In the genomic region with DNA sequence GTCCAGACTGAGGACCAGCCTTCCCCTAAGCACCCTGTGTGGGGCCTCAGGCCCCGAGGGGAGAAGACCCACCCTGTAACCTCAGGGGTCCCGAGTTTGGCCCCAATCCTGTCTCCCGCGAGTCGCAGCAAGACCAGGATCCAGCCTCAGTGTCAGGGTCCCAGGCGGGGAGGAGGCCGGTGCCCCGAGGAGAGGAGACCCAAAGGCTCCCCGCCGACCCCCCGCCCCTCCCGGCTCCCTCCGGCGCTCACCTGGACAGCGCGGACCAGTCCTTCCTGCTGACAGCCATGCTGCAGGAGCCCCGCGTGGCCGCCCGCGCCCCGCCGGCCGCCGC, we compare ENCODE assay signal across 13 cellular contexts. TPM values are rescaled to one million over a fixed set of nuclear protein-coding genes. Genes with fewer than 3 reads are reported as not detected.
DNase-seq lines count a peak whose midpoint lies in the region; ATAC-seq, FAIRE-seq and TF ChIP-seq lines count a peak whose summit lies in the region.
"Had no signal": no experiment of that assay in that cellular context is flagged by ENCODE, and none has a peak within 500 bp of the region (broad histone marks: within the 10 kb centered on the region; RNA-seq: fewer than 3 reads in every experiment).

A gene with protein sequence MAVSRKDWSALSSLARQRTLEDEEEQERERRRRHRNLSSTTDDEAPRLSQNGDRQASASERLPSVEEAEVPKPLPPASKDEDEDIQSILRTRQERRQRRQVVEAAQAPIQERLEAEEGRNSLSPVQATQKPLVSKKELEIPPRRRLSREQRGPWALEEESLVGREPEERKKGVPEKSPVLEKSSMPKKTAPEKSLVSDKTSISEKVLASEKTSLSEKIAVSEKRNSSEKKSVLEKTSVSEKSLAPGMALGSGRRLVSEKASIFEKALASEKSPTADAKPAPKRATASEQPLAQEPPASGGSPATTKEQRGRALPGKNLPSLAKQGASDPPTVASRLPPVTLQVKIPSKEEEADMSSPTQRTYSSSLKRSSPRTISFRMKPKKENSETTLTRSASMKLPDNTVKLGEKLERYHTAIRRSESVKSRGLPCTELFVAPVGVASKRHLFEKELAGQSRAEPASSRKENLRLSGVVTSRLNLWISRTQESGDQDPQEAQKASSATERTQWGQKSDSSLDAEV (minus strand): TSS at position 307 of the 334 bp plus-strand sequence. CDS start 18 bp downstream, at position 289.

- in situ Hi-C loops in HepG2 (cut with HindIII; ENCODE audit: extremely low pct_ligation_motif_present, low pct_unique_long_range_greater_than_20kb) = no loop called here

- intact Hi-C loops in HepG2 (cut with micrococcal nuclease; ENCODE audit: unreplicated experiment) = no loop called here

- TF ChIP-seq EP300 in HepG2 (IDR thresholded peaks at IDR 0.05; ENCODE audit: low read depth in 2 of 2, low read length in 2 of 2) = no peak
- TF ChIP-seq EP300 in HepG2 (CRISPR knock-in tag; IDR thresholded peaks at IDR 0.05; ENCODE audit: borderline replicate concordance) = no peak

- TF ChIP-seq RAD21 in HepG2 (CRISPR knock-in tag; IDR thresholded peaks at IDR 0.05) = no peak

- H3K9ac ChIP-seq in HUES48 (ENCODE audit: low read depth, low read length) (peak within 1 kb of the TSS; percentile 81), duodenal mucosa (ENCODE audit: low read depth in 1 of 2, low read length in 2 of 2) (peak within 1 kb of the TSS; percentile 92 to 94), HepG2 (ENCODE audit: insufficient read depth, low read depth, low read length) (peak within 1 kb of the TSS; percentile 88), rectal smooth muscle tissue (ENCODE audit: low read length) (peak within 1 kb of the TSS; percentile 66)
- H3K9ac ChIP-seq: BLaER1 treated with 17β-estradiol and CSF1 and Interleukin-3, amounts not matched to agents 10 nM and 100 nM had no signal

- WGBS in HepG2 (ENCODE audit: low lambda C conversion rate) = no CpG with 5 or more reads among the region's 25 CpGs

- no peak for TF ChIP-seq CTCF in HepG2 (CRISPR knock-in tag; IDR thresholded peaks at IDR 0.05)

- FAIRE-seq in HepG2 (lab: Jason Lieb, UNC) = no peak

- POLR2A ChIA-PET in HepG2 (lab: Yijun Ruan, JAX) = interaction anchor here (1.2 kb wide), 1 partner anchor 66 kb away, joined by 3 read pairs; no protein-coding TSS in a partner anchor

- H3K27ac ChIP-seq in HUES48 (ENCODE audit: low read depth, low read length) (peak within 1 kb of the TSS; percentile 3), duodenal mucosa (ENCODE audit: low read depth, low read length) (peak within 1 kb of the TSS; percentile 94), HepG2 (ENCODE audit: extremely low read length, insufficient read depth, low read length) (peak within 1 kb of the TSS; percentile 84), rectal smooth muscle tissue (ENCODE audit: low read depth, low read length) (no peak within 1 kb of the TSS)
- H3K27ac ChIP-seq: BLaER1 treated with 17β-estradiol and CSF1 and Interleukin-3, amounts not matched to agents 10 nM and 100 nM had no signal

- CTCF ChIA-PET in HepG2 (lab: Yijun Ruan, JAX; ENCODE audit: low intra/inter-chr PET ratio, low total read pairs) = no interaction called here

- H3K36me3 ChIP-seq in HUES48 (ENCODE audit: control insufficient read depth, insufficient read depth, low read length) = no peaks in the 10 kb centered on the region
- H3K36me3 ChIP-seq in duodenal mucosa (ENCODE audit: control insufficient read depth in 1 of 2, insufficient read depth in 2 of 2, low read length in 2 of 2) = no peaks in the 10 kb centered on the region
- H3K36me3 ChIP-seq in HepG2 (replicated peaks in 1 of 2; ENCODE audit: control insufficient read depth in 1 of 2, insufficient read depth in 2 of 2, low read length in 2 of 2) = no peaks in the 10 kb centered on the region
- H3K36me3 ChIP-seq in rectal smooth muscle tissue (ENCODE audit: control insufficient read depth, insufficient read depth, low read length) = no peaks in the 10 kb centered on the region
- H3K36me3 ChIP-seq: BLaER1 treated with 17β-estradiol and CSF1 and Interleukin-3, amounts not matched to agents 10 nM and 100 nM had no signal

- H3K4me3 ChIP-seq in HUES48 (ENCODE audit: low read depth, low read length) = peak within 1 kb of the TSS; percentile 69
- H3K4me3 ChIP-seq in duodenal mucosa (ENCODE audit: low read depth in 1 of 2, low read length in 2 of 2) = peak within 1 kb of the TSS; percentile 79 to 88
- peak within 1 kb of the TSS; percentile 77 to 82 (median 79) for H3K4me3 ChIP-seq in HepG2 (replicated peaks in 1 of 3; ENCODE audit: insufficient read depth in 1 of 3, low read depth in 2 of 3, low read length in 3 of 3)
- H3K4me3 ChIP-seq in rectal smooth muscle tissue (ENCODE audit: low read length) = peak within 1 kb of the TSS; percentile 63
- H3K4me3 ChIP-seq: BLaER1 treated with 17β-estradiol and CSF1 and Interleukin-3, amounts not matched to agents 10 nM and 100 nM had no signal

- H3K27me3 ChIP-seq in HUES48 (ENCODE audit: control insufficient read depth, insufficient read depth, low read length) = peaks cover 34% of the 10 kb centered on the region
- H3K27me3 ChIP-seq in duodenal mucosa (ENCODE audit: control insufficient read depth in 1 of 2, insufficient read depth in 2 of 2, low read length in 2 of 2) = no peaks in the 10 kb centered on the region
- H3K27me3 ChIP-seq in HepG2 (ENCODE audit: control insufficient read depth in 1 of 2, insufficient read depth in 2 of 2, low read length in 2 of 2) = no peaks in the 10 kb centered on the region
- peaks cover 12% of the 10 kb centered on the region for H3K27me3 ChIP-seq in rectal smooth muscle tissue (ENCODE audit: control insufficient read depth, insufficient read depth, low read length)
- H3K27me3 ChIP-seq: BLaER1 treated with 17β-estradiol and CSF1 and Interleukin-3, amounts not matched to agents 10 nM and 100 nM had no signal

- no peak for TF ChIP-seq POLR2A in HepG2 (IDR thresholded peaks at IDR 0.05; ENCODE audit: insufficient read depth in 1 of 2, low read depth in 2 of 2, low read length in 2 of 2)

- H3K9me3 ChIP-seq in HUES48 (ENCODE audit: control insufficient read depth, insufficient read depth, low read length) = no peaks in the 10 kb centered on the region
- no peaks in the 10 kb centered on the region for H3K9me3 ChIP-seq in duodenal mucosa (ENCODE audit: control insufficient read depth in 1 of 2, low read length in 2 of 2)
- H3K9me3 ChIP-seq in HepG2 (ENCODE audit: low read length) = no peaks in the 10 kb centered on the region
- H3K9me3 ChIP-seq: BLaER1 treated with 17β-estradiol and CSF1 and Interleukin-3, amounts not matched to agents 10 nM and 100 nM had no signal

- BruUV-seq in HepG2 (replicated peaks; lab: Mats Ljungman, UMichigan) = no TSS peak

- peaks cover 33% of the 10 kb centered on the region for H3K79me2 ChIP-seq in HepG2 (ENCODE audit: insufficient read depth, low read length)

- DNase-seq in HepG2 (ENCODE audit: low spot score) (no peak), NCI-H146 (lab: John Stamatoyannopoulos, UW) (no peak), Ammon's horn (ENCODE audit: low spot score) (no peak), GF-D8 (lab: John Stamatoyannopoulos, UW) (no peak)
- DNase-seq: NCI-H1436 treated with DMSO at 0.1 percent for 48 hours; stimulated activated CD4-positive, alpha-beta T cell treated with anti-CD3 and anti-CD28 coated beads, Interleukin-15, amount 100 ng/mL, for 24 hours had no signal

- peaks cover 12% of the 10 kb centered on the region for H4K20me1 ChIP-seq in HepG2 (ENCODE audit: insufficient read depth, low read length)
- H4K20me1 ChIP-seq: BLaER1 treated with 17β-estradiol and CSF1 and Interleukin-3, amounts not matched to agents 10 nM and 100 nM had no signal

- peak within 1 kb of the TSS; percentile 93 for H3K4me2 ChIP-seq in HepG2 (ENCODE audit: low read depth, low read length)

- H3K4me1 ChIP-seq in HUES48 (ENCODE audit: control insufficient read depth, insufficient read depth, low read length) = peaks cover 26% of the 10 kb centered on the region
- peaks cover 56% of the 10 kb centered on the region in 2 donors for H3K4me1 ChIP-seq in duodenal mucosa (ENCODE audit: control insufficient read depth in 1 of 2, insufficient read depth in 2 of 2, low read length in 2 of 2)
- H3K4me1 ChIP-seq in HepG2 (ENCODE audit: insufficient read depth, low read length) = peaks cover 68% of the 10 kb centered on the region
- H3K4me1 ChIP-seq in rectal smooth muscle tissue (ENCODE audit: control insufficient read depth, insufficient read depth, low read length) = no peaks in the 10 kb centered on the region

- no peak within 1 kb of the TSS for H2AFZ ChIP-seq in HepG2 (ENCODE audit: low read length)

- no peak for ATAC-seq in HepG2
- ATAC-seq in HG02642 (IDR thresholded peaks at IDR 0.05; ENCODE audit: poor library complexity, unreplicated experiment) = no peak

TF ChIP-seq in HepG2, 621 proteins besides CTCF, POLR2A, EP300 and RAD21 (continues in another document):
- no peak for TF ChIP-seq SOX5 (CRISPR knock-in tag; IDR thresholded peaks at IDR 0.05; ENCODE audit: borderline replicate concordance)
- no peak for TF ChIP-seq ZNF230 (CRISPR knock-in tag; IDR thresholded peaks at IDR 0.05)
- 0 out of 2 replicates have a peak, but pooled peaks have one; percentile 7 for TF ChIP-seq ZNF235 (CRISPR knock-in tag; IDR thresholded peaks at IDR 0.05; ENCODE audit: borderline replicate concordance)

RNA-seq across cellular contexts. Expression of the gene that starts here (rescaled TPM):
- total RNA-seq in HepG2 (2016; rRNA removed; fragmentation: Illumina TruSeq; extraction: Trizol) = 41.2 and 65.6 TPM in 2 replicates
- 11.0 and 15.5 TPM in 2 replicates for total RNA-seq in HepG2 (2016; cell fraction: cytosol; rRNA removed; fragmentation: Illumina TruSeq; extraction: Trizol; ENCODE audit: low read depth)
- 41.4 and 67.3 TPM in 2 replicates for total RNA-seq in HepG2 (2016; cell fraction: insoluble cytoplasmic fraction; rRNA removed; fragmentation: Illumina TruSeq; extraction: Trizol)
- 26.5 and 29.9 TPM in 2 replicates for total RNA-seq in HepG2 (2016; cell fraction: membrane; rRNA removed; fragmentation: Illumina TruSeq; extraction: Trizol)
- total RNA-seq in HepG2 (2016; cell fraction: nucleus; rRNA removed; fragmentation: Illumina TruSeq; extraction: Trizol) = 43.9 and 47.8 TPM in 2 replicates
- 10.8 and 16.3 TPM in 2 replicates for polyA plus RNA-seq in HepG2 (2011; rRNA removed)
- polyA plus RNA-seq in HepG2 (2011; cell fraction: cytosol; rRNA removed) = 9.4 and 9.8 TPM in 2 replicates
- polyA plus RNA-seq in HepG2 (2011; cell fraction: nucleus; rRNA removed) = 11.5 and 21.4 TPM in 2 replicates
- 18.4 and 19.1 TPM in 2 replicates for polyA plus RNA-seq in HepG2 (2012)
- polyA plus RNA-seq in HepG2 (2016; cell fraction: cytosol; fragmentation: Illumina TruSeq; extraction: Trizol; ENCODE audit: low read depth) = 11.7 and 13.7 TPM in 2 replicates
- 55.2 and 58.0 TPM in 2 replicates for polyA plus RNA-seq in HepG2 (2016; cell fraction: insoluble cytoplasmic fraction; fragmentation: Illumina TruSeq; extraction: Trizol; ENCODE audit: low read depth)
- 25.4 and 27.9 TPM in 2 replicates for polyA plus RNA-seq in HepG2 (2016; cell fraction: membrane; fragmentation: Illumina TruSeq; extraction: Trizol; ENCODE audit: low read depth)
- 64.1 and 70.5 TPM in 2 replicates for polyA plus RNA-seq in HepG2 (2016; cell fraction: nucleus; fragmentation: Illumina TruSeq; extraction: Trizol; ENCODE audit: insufficient read depth, low read depth)
- 0.16 and 19.5 TPM in 2 replicates for polyA minus RNA-seq in HepG2 (2011; rRNA and poly(A)+ RNA removed; ENCODE audit: low replicate concordance)
- polyA minus RNA-seq in HepG2 (2011; cell fraction: cytosol; rRNA and poly(A)+ RNA removed) = 6.4 and 8.8 TPM in 2 replicates
- polyA minus RNA-seq in HepG2 (2011; cell fraction: nucleus; rRNA and poly(A)+ RNA removed) = 22.8 and 27.4 TPM in 2 replicates
- total RNA-seq: fibroblast of lung; T-helper 2 cell treated with Interferon-gamma antibody and Interleukin-4, amounts not matched to agents 100 ng/mL and 5 ng/mL, for 36 hours had no signal
- polyA plus RNA-seq: fibroblast of lung had no signal
